Comparison of ENCODE assay signal across 26 cellular contexts in genomic region chr14:35474323-35474722, GRCh38. TPM values are rescaled to one million over a fixed set of nuclear protein-coding genes. Genes with fewer than 3 reads are reported as not detected.
DNase-seq lines count a peak whose midpoint lies in the region; ATAC-seq, FAIRE-seq and TF ChIP-seq lines count a peak whose summit lies in the region.
"Had no signal": no experiment of that assay in that cellular context is flagged by ENCODE, and none has a peak within 500 bp of the region (broad histone marks: within the 10 kb centered on the region; RNA-seq: fewer than 3 reads in every experiment).

No MANE protein-coding gene starts in this region.

- SMC1A ChIA-PET in GM12878 (lab: Charles Lee; ENCODE audit: uncharacterized antibody, unreplicated experiment) = no interaction called here

- intact Hi-C loops in GM12878 (cut with micrococcal nuclease; ENCODE audit: unreplicated experiment) = no loop called here

- WGBS in GM12878 (ENCODE audit: insufficient coverage, insufficient replicate concordance, low lambda C conversion rate, missing lambda C conversion rate) = 61% methylated on average over 1 of the region's 1 CpG

- TF ChIP-seq POLR2A in GM12878 (IDR thresholded peaks at IDR 0.05; ENCODE audit: low read depth, low read length) = no peak

- FAIRE-seq in GM12878 (lab: Jason Lieb, UNC) = no peak
- FAIRE-seq: A204.1, GM12891 had no signal

- no peak for TF ChIP-seq RAD21 in GM12878 (IDR thresholded peaks at IDR 0.05; ENCODE audit: insufficient read depth, low read depth, low read length)

- no peak for DNase-seq in GM12878 (ENCODE audit: low read depth, low spot score)
- peak; percentile 2 for DNase-seq in left kidney (ENCODE audit: low read depth, low spot score)
- no peak for DNase-seq in chondrocyte (ENCODE audit: low spot score)
- DNase-seq: 8988T; ACHN; BE2C; C1 segment of cervical spinal cord; CD4-positive, alpha-beta memory T cell; CD4-positive, CD25-positive, alpha-beta regulatory T cell; CD8-positive, alpha-beta memory T cell; COR-L47; DMS 273 treated with DMSO at 0.1 percent for 48 hours; DMS153; DMS53; DMS79; DND-41; EL; GDM1 had no signal

- H3K27ac Mint-ChIP-seq in chondrocyte (ENCODE audit: unreplicated experiment) = no peak overlapping the region
- H3K27ac Mint-ChIP-seq: CD4-positive, alpha-beta memory T cell; CD4-positive, CD25-positive, alpha-beta regulatory T cell had no signal

- no peaks in the 10 kb centered on the region for H3K79me2 ChIP-seq in GM12878 (ENCODE audit: control insufficient read depth, insufficient read depth, low read length)

- no peak overlapping the region for H3K4me3 Mint-ChIP-seq in chondrocyte (ENCODE audit: unreplicated experiment)
- H3K4me3 Mint-ChIP-seq: CD14-positive monocyte; CD4-positive, alpha-beta memory T cell; CD4-positive, CD25-positive, alpha-beta regulatory T cell; CD8-positive, alpha-beta memory T cell had no signal

- no peak overlapping the region for H2AFZ ChIP-seq in GM12878 (ENCODE audit: control insufficient read depth, low read depth, low read length)

- TF ChIP-seq EP300 in GM12878 (IDR thresholded peaks at IDR 0.05; ENCODE audit: borderline replicate concordance in 1 of 2, control insufficient read depth in 1 of 2, low read depth in 2 of 2, low read length in 2 of 2) = no peak

- ATAC-seq in GM12878 (no peak), GM19463 (IDR thresholded peaks at IDR 0.05; ENCODE audit: unreplicated experiment) (no peak)

- H3K9me3 ChIP-seq in HEK293 (ENCODE audit: control insufficient read depth, insufficient read depth, low read depth, low read length) = no peaks in the 10 kb centered on the region
- H3K9me3 ChIP-seq in GM12878 (replicated peaks; ENCODE audit: control insufficient read depth, insufficient read depth, low read length) = no peaks in the 10 kb centered on the region
- H3K9me3 ChIP-seq: BE2C, BLaER1 had no signal

- no peaks in the 10 kb centered on the region for H3K36me3 Mint-ChIP-seq in chondrocyte (ENCODE audit: low read depth)
- H3K36me3 Mint-ChIP-seq: CD14-positive monocyte; CD4-positive, alpha-beta memory T cell; CD4-positive, CD25-positive, alpha-beta regulatory T cell; CD8-positive, alpha-beta memory T cell had no signal

- H3K4me1 ChIP-seq in HEK293 (ENCODE audit: control insufficient read depth, insufficient read depth, low read length) = no peaks in the 10 kb centered on the region
- H3K4me1 ChIP-seq in GM12878 (ENCODE audit: control insufficient read depth, insufficient read depth, low read length) = no peaks in the 10 kb centered on the region
- H3K4me1 ChIP-seq: BLaER1 had no signal

- in situ Hi-C loops in GM12878 (cut with MboI) = no loop called here

- no peaks in the 10 kb centered on the region for H4K20me1 ChIP-seq in GM12878 (ENCODE audit: control insufficient read depth, insufficient read depth)
- H4K20me1 ChIP-seq: BLaER1 had no signal

- H3K4me1 Mint-ChIP-seq in chondrocyte (ENCODE audit: low read depth) = no peaks in the 10 kb centered on the region
- H3K4me1 Mint-ChIP-seq: CD14-positive monocyte; CD4-positive, alpha-beta memory T cell; CD4-positive, CD25-positive, alpha-beta regulatory T cell; CD8-positive, alpha-beta memory T cell had no signal

- POLR2A ChIA-PET in HEK293 (lab: Yijun Ruan, JAX) = no interaction called here
- POLR2A ChIA-PET in GM12878 (lab: Charles Lee) = no interaction called here

- H3K27me3 ChIP-seq in GM12878 (replicated peaks in 1 of 2; ENCODE audit: control insufficient read depth in 2 of 2, insufficient read depth in 2 of 2, low read length in 1 of 2) = no peaks in the 10 kb centered on the region; a peak in 2 of 4 replicates
- H3K27me3 ChIP-seq: BE2C, BLaER1 had no signal

- H3K27ac ChIP-seq in HEK293 (ENCODE audit: extremely low read depth, low read depth, low read length) (no peak overlapping the region), GM12878 (ENCODE audit: control insufficient read depth, insufficient read depth) (no peak overlapping the region)
- H3K27ac ChIP-seq: BLaER1 had no signal

- CTCF ChIA-PET in HEK293 (lab: Yijun Ruan, JAX) = no interaction called here
- CTCF ChIA-PET in GM12878 (lab: Yijun Ruan, JAX) = interaction anchor here (0.6 kb wide), 1 partner anchor 47 kb away, joined by 3 read pairs; no protein-coding TSS in a partner anchor

- H3K4me2 ChIP-seq in GM12878 (ENCODE audit: control insufficient read depth, insufficient read depth) = no peak overlapping the region
- H3K4me2 ChIP-seq: BLaER1 had no signal

- no TSS peak for BruUV-seq in GM12878 (replicated peaks; lab: Mats Ljungman, UMichigan)

- H3K36me3 ChIP-seq in HEK293 (ENCODE audit: control insufficient read depth in 2 of 2, insufficient read depth in 1 of 2, low read length in 2 of 2) = no peaks in the 10 kb centered on the region
- H3K36me3 ChIP-seq in GM12878 (ENCODE audit: control insufficient read depth in 2 of 2, insufficient read depth in 2 of 2, low read length in 1 of 2) = no peaks in the 10 kb centered on the region
- H3K36me3 ChIP-seq: BLaER1 had no signal

- H3K4me3 ChIP-seq in HEK293 (ENCODE audit: low read depth, low read length) = no peak overlapping the region
- H3K4me3 ChIP-seq in GM12878 = no peak overlapping the region
- H3K4me3 ChIP-seq: BLaER1 had no signal

- RAD21 ChIA-PET in GM12878 (lab: Charles Lee; ENCODE audit: unreplicated experiment) = no interaction called here

- H3K9ac ChIP-seq in GM12878 (ENCODE audit: control insufficient read depth, insufficient read depth, low read length) = no peak overlapping the region
- H3K9ac ChIP-seq: BLaER1 had no signal

- H3K27me3 Mint-ChIP-seq in chondrocyte (ENCODE audit: low read depth) = peaks cover 33% of the 10 kb centered on the region

- TF ChIP-seq CTCF in HEK293 (tag by site-specific recombination; IDR thresholded peaks at IDR 0.05) = no peak
- TF ChIP-seq CTCF in GM12878 (IDR thresholded peaks at IDR 0.05 in 2 of 3, conservative IDR thresholded peaks at IDR 0.05 in 1 of 3; ENCODE audit: control insufficient read depth in 2 of 3, extremely low read depth in 1 of 3, insufficient read depth in 1 of 3, low read depth in 3 of 3, low read length in 3 of 3) = no peak
- no peak for TF ChIP-seq CTCF in chondrocyte (IDR thresholded peaks at IDR 0.05)

- no peaks in the 10 kb centered on the region for H3K9me3 Mint-ChIP-seq in chondrocyte (ENCODE audit: low read depth)
- H3K9me3 Mint-ChIP-seq: CD8-positive, alpha-beta memory T cell had no signal

TF ChIP-seq in HEK293, 187 proteins besides CTCF, POLR2A, EP300 and RAD21 (continues in another document):
- TF ChIP-seq ATF2 (tag by site-specific recombination; IDR thresholded peaks at IDR 0.05; ENCODE audit: low read depth) = no peak

TF ChIP-seq in GM12878, 131 proteins besides CTCF, POLR2A, EP300 and RAD21:
- TF ChIP-seq FOXK2 (IDR thresholded peaks at IDR 0.05) = 0 out of 2 replicates have a peak, but pooled peaks have one; percentile 15
- TF ChIP-seq PAX5 (IDR thresholded peaks at IDR 0.05; ENCODE audit: borderline replicate concordance, low read depth, low read length) = no peak
- TF ChIP-seq ZNF592 (IDR thresholded peaks at IDR 0.05) = no peak

RNA-seq across cellular contexts. Expression of gene INSM2, which starts 59.6 kb away (rescaled TPM):
- total RNA-seq in GM12878 (2013; cell fraction: nucleolus; rRNA removed) = 0.13 TPM in 1 of 2 replicates, not detected in the other
- not detected in 2 replicates for total RNA-seq in GM12878 (2014; rRNA removed)
- not detected in 2 replicates for total RNA-seq in GM12878 (2014; rRNA removed; fragmentation: Illumina TruSeq; extraction: Trizol)
- total RNA-seq in GM12878 (2021) = not detected in 2 replicates
- polyA plus RNA-seq in GM12878 (2011; ENCODE audit: low read depth) = not detected
- not detected in 2 replicates for polyA plus RNA-seq in GM12878 (2011; rRNA removed)
- not detected in 2 replicates for polyA plus RNA-seq in GM12878 (2011; cell fraction: cytosol; rRNA removed)
- 0.09 TPM in 1 of 2 replicates, not detected in the other for polyA plus RNA-seq in GM12878 (2011; cell fraction: nucleus; rRNA removed)
- polyA plus RNA-seq in GM12878 (2012) = not detected in 2 replicates
- polyA plus RNA-seq in GM12878 (2014; fragmentation: Illumina TruSeq; extraction: Trizol) = 0.05 TPM in 1 of 2 replicates, not detected in the other
- polyA plus RNA-seq in GM12878 (2014; fragmentation: Nextera tagmentation; extraction: Ambion mirVana) = not detected
- polyA plus RNA-seq in GM12878 (2014; rRNA removed) = 0.06 TPM in 1 of 2 replicates, not detected in the other
- not detected for polyA plus RNA-seq in GM12878 (2016; fragmentation: Nextera tagmentation; extraction: Ambion mirVana)
- not detected in 2 replicates for polyA minus RNA-seq in GM12878 (2011; rRNA and poly(A)+ RNA removed)
- not detected in 2 replicates for polyA minus RNA-seq in GM12878 (2011; cell fraction: cytosol; rRNA and poly(A)+ RNA removed)
- not detected in 2 replicates for polyA minus RNA-seq in GM12878 (2011; cell fraction: nucleus; rRNA and poly(A)+ RNA removed)
- not detected in 3 replicates for total RNA-seq in chondrocyte
- total RNA-seq: A673; CD4-positive, alpha-beta memory T cell; CD4-positive, CD25-positive, alpha-beta regulatory T cell had no signal
- polyA plus RNA-seq: AG04450; CD14-positive monocyte; CD4-positive, alpha-beta memory T cell; CD4-positive, CD25-positive, alpha-beta regulatory T cell; CD8-positive, alpha-beta memory T cell had no signal
